ENCODE assay signal across 1 cellular context in the genomic region with DNA sequence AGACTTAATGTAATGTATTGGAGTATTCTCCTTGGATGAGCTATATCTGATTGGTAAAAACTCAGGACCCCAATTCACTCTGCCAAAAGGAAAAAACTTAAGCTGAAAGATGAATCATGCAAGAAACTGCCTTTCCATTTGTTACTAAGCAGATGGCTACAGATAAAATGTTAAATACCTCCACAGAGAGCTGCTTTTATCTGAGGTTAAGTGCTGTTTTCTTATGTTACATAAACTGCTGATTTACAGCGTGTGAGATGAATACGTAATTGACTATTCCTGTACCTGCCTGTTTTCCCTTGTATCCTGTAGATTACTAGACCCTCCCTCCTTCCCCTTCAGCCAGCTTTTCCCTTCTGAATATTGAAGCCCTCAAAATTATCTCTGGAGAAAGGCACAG.
TF ChIP-seq lines count a peak whose summit lies in the region.

No MANE protein-coding gene starts in this region.

TF ChIP-seq in K562, 482 proteins besides CTCF, POLR2A, EP300 and RAD21 (continued from another document):
- TF ChIP-seq, protein P1, sequence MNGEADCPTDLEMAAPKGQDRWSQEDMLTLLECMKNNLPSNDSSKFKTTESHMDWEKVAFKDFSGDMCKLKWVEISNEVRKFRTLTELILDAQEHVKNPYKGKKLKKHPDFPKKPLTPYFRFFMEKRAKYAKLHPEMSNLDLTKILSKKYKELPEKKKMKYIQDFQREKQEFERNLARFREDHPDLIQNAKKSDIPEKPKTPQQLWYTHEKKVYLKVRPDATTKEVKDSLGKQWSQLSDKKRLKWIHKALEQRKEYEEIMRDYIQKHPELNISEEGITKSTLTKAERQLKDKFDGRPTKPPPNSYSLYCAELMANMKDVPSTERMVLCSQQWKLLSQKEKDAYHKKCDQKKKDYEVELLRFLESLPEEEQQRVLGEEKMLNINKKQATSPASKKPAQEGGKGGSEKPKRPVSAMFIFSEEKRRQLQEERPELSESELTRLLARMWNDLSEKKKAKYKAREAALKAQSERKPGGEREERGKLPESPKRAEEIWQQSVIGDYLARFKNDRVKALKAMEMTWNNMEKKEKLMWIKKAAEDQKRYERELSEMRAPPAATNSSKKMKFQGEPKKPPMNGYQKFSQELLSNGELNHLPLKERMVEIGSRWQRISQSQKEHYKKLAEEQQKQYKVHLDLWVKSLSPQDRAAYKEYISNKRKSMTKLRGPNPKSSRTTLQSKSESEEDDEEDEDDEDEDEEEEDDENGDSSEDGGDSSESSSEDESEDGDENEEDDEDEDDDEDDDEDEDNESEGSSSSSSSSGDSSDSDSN (IDR thresholded peaks at IDR 0.05; ENCODE audit: borderline replicate concordance in 1 of 2, low read depth in 2 of 2, low read length in 2 of 2): no peak
- no peak for TF ChIP-seq ZNF184 (CRISPR knock-in tag; IDR thresholded peaks at IDR 0.05)
- no peak for TF ChIP-seq ZNF696 (CRISPR knock-in tag; conservative IDR thresholded peaks at IDR 0.05)
- no peak for TF ChIP-seq ZSCAN29 (IDR thresholded peaks at IDR 0.05)
- TF ChIP-seq HNRNPUL1 (IDR thresholded peaks at IDR 0.05; ENCODE audit: low read length): no peak
- TF ChIP-seq, protein P2, sequence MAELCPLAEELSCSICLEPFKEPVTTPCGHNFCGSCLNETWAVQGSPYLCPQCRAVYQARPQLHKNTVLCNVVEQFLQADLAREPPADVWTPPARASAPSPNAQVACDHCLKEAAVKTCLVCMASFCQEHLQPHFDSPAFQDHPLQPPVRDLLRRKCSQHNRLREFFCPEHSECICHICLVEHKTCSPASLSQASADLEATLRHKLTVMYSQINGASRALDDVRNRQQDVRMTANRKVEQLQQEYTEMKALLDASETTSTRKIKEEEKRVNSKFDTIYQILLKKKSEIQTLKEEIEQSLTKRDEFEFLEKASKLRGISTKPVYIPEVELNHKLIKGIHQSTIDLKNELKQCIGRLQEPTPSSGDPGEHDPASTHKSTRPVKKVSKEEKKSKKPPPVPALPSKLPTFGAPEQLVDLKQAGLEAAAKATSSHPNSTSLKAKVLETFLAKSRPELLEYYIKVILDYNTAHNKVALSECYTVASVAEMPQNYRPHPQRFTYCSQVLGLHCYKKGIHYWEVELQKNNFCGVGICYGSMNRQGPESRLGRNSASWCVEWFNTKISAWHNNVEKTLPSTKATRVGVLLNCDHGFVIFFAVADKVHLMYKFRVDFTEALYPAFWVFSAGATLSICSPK (IDR thresholded peaks at IDR 0.05; ENCODE audit: borderline replicate concordance): no peak
